ENCODE assay signal across 11 cellular contexts in the genomic region with DNA sequence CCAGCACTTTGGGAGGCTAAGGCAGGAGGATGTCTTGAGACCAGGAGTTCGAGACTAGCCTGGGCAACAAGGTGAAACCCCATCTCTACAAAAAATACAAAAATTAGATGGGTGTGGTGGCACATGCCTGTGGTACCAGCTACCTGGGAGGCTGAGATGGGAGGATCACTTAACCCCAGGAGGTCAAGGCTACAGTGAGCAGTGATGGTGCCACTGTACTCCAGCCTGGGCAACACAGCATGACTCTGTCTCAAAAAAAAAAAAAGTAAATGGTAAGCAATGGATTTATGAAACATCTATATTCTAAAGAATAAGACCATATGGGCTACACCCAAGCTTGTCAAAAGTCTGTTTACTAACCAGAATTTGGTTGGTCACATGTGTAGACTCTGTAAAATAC. TPM values are rescaled to one million over a fixed set of nuclear protein-coding genes. Genes with fewer than 3 reads are reported as not detected.
DNase-seq lines count a peak whose midpoint lies in the region; ATAC-seq, FAIRE-seq and TF ChIP-seq lines count a peak whose summit lies in the region.
"Had no signal": no experiment of that assay in that cellular context is flagged by ENCODE, and none has a peak within 500 bp of the region (broad histone marks: within the 10 kb centered on the region; RNA-seq: fewer than 3 reads in every experiment).

No MANE protein-coding gene starts in this region.

- CTCF ChIA-PET in HepG2 (lab: Yijun Ruan, JAX; ENCODE audit: low intra/inter-chr PET ratio, low total read pairs) = no interaction called here

- ATAC-seq in right lobe of liver (peak in 3 of 4 donors; percentile 26 to 58 (median 37)), HepG2 (no peak), GM21360 (IDR thresholded peaks at IDR 0.05; ENCODE audit: unreplicated experiment) (no peak)

- no TSS peak for BruUV-seq in HepG2 (replicated peaks; lab: Mats Ljungman, UMichigan)

- H3K27ac Mint-ChIP-seq in endothelial cell (ENCODE audit: unreplicated experiment) (peak overlapping the region; percentile 89), nephron (peak overlapping the region in 2 of 3 experiments; percentile 79 to 84)

- H3K27ac ChIP-seq in right lobe of liver (peak overlapping the region in 2 of 3 donors; percentile 5 to 14), HepG2 (ENCODE audit: extremely low read length, insufficient read depth, low read length) (no peak overlapping the region)

- H3K36me3 ChIP-seq in right lobe of liver = no peaks in the 10 kb centered on the region
- H3K36me3 ChIP-seq in HepG2 (replicated peaks in 1 of 2; ENCODE audit: control insufficient read depth in 1 of 2, insufficient read depth in 2 of 2, low read length in 2 of 2) = peaks cover 0 to 6% of the 10 kb centered on the region in 2 experiments; a peak in 2 of 5 replicates
- H3K36me3 ChIP-seq: spleen had no signal

- H3K27me3 Mint-ChIP-seq in endothelial cell (ENCODE audit: unreplicated experiment) (peaks cover 4% of the 10 kb centered on the region), nephron (ENCODE audit: low read depth) (no peaks in the 10 kb centered on the region)

- H3K4me3 Mint-ChIP-seq in endothelial cell (ENCODE audit: unreplicated experiment) (no peak overlapping the region), nephron (no peak overlapping the region)

- peaks cover 0 to 10% (median 0%) of the 10 kb centered on the region in 4 donors for H3K4me1 ChIP-seq in right lobe of liver
- 0 out of 2 replicates have a peak, but pooled peaks cover 7% of the 10 kb centered on the region for H3K4me1 ChIP-seq in HepG2 (ENCODE audit: insufficient read depth, low read length)

- H3K4me1 Mint-ChIP-seq in endothelial cell (ENCODE audit: unreplicated experiment) (peaks cover 63% of the 10 kb centered on the region), nephron (peaks cover 46% of the 10 kb centered on the region)

- H3K9me3 Mint-ChIP-seq in endothelial cell (ENCODE audit: unreplicated experiment) = no peaks in the 10 kb centered on the region
- H3K9me3 Mint-ChIP-seq in nephron = no peaks in the 10 kb centered on the region

- H3K36me3 Mint-ChIP-seq in endothelial cell (ENCODE audit: low read depth, unreplicated experiment) (peaks cover 20% of the 10 kb centered on the region), nephron (ENCODE audit: low read depth) (peaks cover 35% of the 10 kb centered on the region)

- no peak overlapping the region for H2AFZ ChIP-seq in HepG2 (ENCODE audit: low read length)

- DNase-seq in right lobe of liver (no peak), HepG2 (ENCODE audit: low spot score) (no peak), endothelial cell (ENCODE audit: low spot score) (no peak), NCI-H446 treated with DMSO at 0.1 percent for 48 hours (lab: John Stamatoyannopoulos, UW) (no peak), ecto neural progenitor cell (ENCODE audit: low spot score) (no peak), hepatic stellate cell (ENCODE audit: low spot score) (no peak)
- DNase-seq: NCI-H1092, NCI-H774, spleen had no signal

- no peak for TF ChIP-seq RAD21 in HepG2 (CRISPR knock-in tag; IDR thresholded peaks at IDR 0.05)

- intact Hi-C loops in right lobe of liver (cut with DNase I) (no loop called here), HepG2 (cut with micrococcal nuclease; ENCODE audit: unreplicated experiment) (no loop called here)

- TF ChIP-seq POLR2A in right lobe of liver (IDR thresholded peaks at IDR 0.05) = no peak
- TF ChIP-seq POLR2A in HepG2 (IDR thresholded peaks at IDR 0.05; ENCODE audit: insufficient read depth in 1 of 2, low read depth in 2 of 2, low read length in 2 of 2) = no peak

- WGBS in right lobe of liver (ENCODE audit: insufficient coverage, low coverage, low lambda C conversion rate, missing lambda C conversion rate) = 100% methylated on average over 1 of the region's 1 CpG
- 92% methylated on average over 1 of the region's 1 CpG for WGBS in HepG2 (ENCODE audit: low lambda C conversion rate)

- H3K9me3 ChIP-seq in right lobe of liver (no peaks in the 10 kb centered on the region), HepG2 (ENCODE audit: low read length) (no peaks in the 10 kb centered on the region)
- H3K9me3 ChIP-seq: spleen had no signal

- no peak overlapping the region for H3K9ac ChIP-seq in HepG2 (ENCODE audit: insufficient read depth, low read depth, low read length)

- in situ Hi-C loops in HepG2 (cut with HindIII; ENCODE audit: extremely low pct_ligation_motif_present, low pct_unique_long_range_greater_than_20kb) = no loop called here

- H4K20me1 ChIP-seq in HepG2 (ENCODE audit: insufficient read depth, low read length) = no peaks in the 10 kb centered on the region

- FAIRE-seq in HepG2 (lab: Jason Lieb, UNC) = no peak

- no peaks in the 10 kb centered on the region for H3K79me2 ChIP-seq in HepG2 (ENCODE audit: insufficient read depth, low read length)

- no peak for TF ChIP-seq EP300 in HepG2 (IDR thresholded peaks at IDR 0.05; ENCODE audit: low read depth in 2 of 2, low read length in 2 of 2)
- TF ChIP-seq EP300 in HepG2 (CRISPR knock-in tag; IDR thresholded peaks at IDR 0.05; ENCODE audit: borderline replicate concordance) = no peak

- H3K27me3 ChIP-seq in right lobe of liver (no peaks in the 10 kb centered on the region), HepG2 (ENCODE audit: control insufficient read depth in 1 of 2, insufficient read depth in 2 of 2, low read length in 2 of 2) (no peaks in the 10 kb centered on the region)
- H3K27me3 ChIP-seq: spleen had no signal

- H3K4me3 ChIP-seq in right lobe of liver (no peak overlapping the region), HepG2 (replicated peaks in 1 of 3; ENCODE audit: insufficient read depth in 1 of 3, low read depth in 2 of 3, low read length in 3 of 3) (no peak overlapping the region)
- H3K4me3 ChIP-seq: spleen had no signal

- POLR2A ChIA-PET in HepG2 (lab: Yijun Ruan, JAX) = no interaction called here

- no peak overlapping the region for H3K4me2 ChIP-seq in HepG2 (ENCODE audit: low read depth, low read length)

- TF ChIP-seq CTCF in right lobe of liver (IDR thresholded peaks at IDR 0.05) (no peak), HepG2 (CRISPR knock-in tag; IDR thresholded peaks at IDR 0.05) (no peak), endothelial cell (IDR thresholded peaks at IDR 0.05; ENCODE audit: unreplicated experiment) (no peak), nephron (IDR thresholded peaks at IDR 0.05; ENCODE audit: unreplicated experiment in 3 of 3) (no peak)

TF ChIP-seq in HepG2, 621 proteins besides CTCF, POLR2A, EP300 and RAD21 (continues in another document):
- TF ChIP-seq ZNF205 (CRISPR knock-in tag; IDR thresholded peaks at IDR 0.05) = no peak
- no peak for TF ChIP-seq ISX (CRISPR knock-in tag; conservative IDR thresholded peaks at IDR 0.05)
- TF ChIP-seq ZNF768 (CRISPR knock-in tag; IDR thresholded peaks at IDR 0.05) = no peak

RNA-seq across cellular contexts. Expression of a gene that starts 12.3 kb away (rescaled TPM):
- 1 to 10 TPM; 3.5 to 7.8 (median 5.1) TPM for total RNA-seq in right lobe of liver
- total RNA-seq in HepG2 (2016; rRNA removed; fragmentation: Illumina TruSeq; extraction: Trizol) = 4.3 and 5.3 TPM in 2 replicates
- 4.7 and 6.1 TPM in 2 replicates for total RNA-seq in HepG2 (2016; cell fraction: cytosol; rRNA removed; fragmentation: Illumina TruSeq; extraction: Trizol; ENCODE audit: low read depth)
- total RNA-seq in HepG2 (2016; cell fraction: insoluble cytoplasmic fraction; rRNA removed; fragmentation: Illumina TruSeq; extraction: Trizol) = 4.1 and 4.3 TPM in 2 replicates
- total RNA-seq in HepG2 (2016; cell fraction: membrane; rRNA removed; fragmentation: Illumina TruSeq; extraction: Trizol) = 8.4 and 10.4 TPM in 2 replicates
- 5.5 and 6.6 TPM in 2 replicates for total RNA-seq in HepG2 (2016; cell fraction: nucleus; rRNA removed; fragmentation: Illumina TruSeq; extraction: Trizol)
- polyA plus RNA-seq in HepG2 (2011; rRNA removed) = 1.1 and 2.2 TPM in 2 replicates
- 0.79 and 0.92 TPM in 2 replicates for polyA plus RNA-seq in HepG2 (2011; cell fraction: cytosol; rRNA removed)
- polyA plus RNA-seq in HepG2 (2011; cell fraction: nucleus; rRNA removed) = 1.8 and 2.2 TPM in 2 replicates
- polyA plus RNA-seq in HepG2 (2012) = 1.1 TPM in 2 replicates
- polyA plus RNA-seq in HepG2 (2016; cell fraction: cytosol; fragmentation: Illumina TruSeq; extraction: Trizol; ENCODE audit: low read depth) = 0.14 and 0.34 TPM in 2 replicates
- polyA plus RNA-seq in HepG2 (2016; cell fraction: insoluble cytoplasmic fraction; fragmentation: Illumina TruSeq; extraction: Trizol; ENCODE audit: low read depth) = 1.7 and 1.9 TPM in 2 replicates
- 0.33 and 0.40 TPM in 2 replicates for polyA plus RNA-seq in HepG2 (2016; cell fraction: membrane; fragmentation: Illumina TruSeq; extraction: Trizol; ENCODE audit: low read depth)
- 2.8 and 3.7 TPM in 2 replicates for polyA plus RNA-seq in HepG2 (2016; cell fraction: nucleus; fragmentation: Illumina TruSeq; extraction: Trizol; ENCODE audit: insufficient read depth, low read depth)
- 1.9 and 7.0 TPM in 2 replicates for polyA minus RNA-seq in HepG2 (2011; rRNA and poly(A)+ RNA removed; ENCODE audit: low replicate concordance)
- polyA minus RNA-seq in HepG2 (2011; cell fraction: cytosol; rRNA and poly(A)+ RNA removed) = 4.3 and 4.8 TPM in 2 replicates
- 11.8 and 12.5 TPM in 2 replicates for polyA minus RNA-seq in HepG2 (2011; cell fraction: nucleus; rRNA and poly(A)+ RNA removed)
- 35.4 TPM for total RNA-seq in endothelial cell (ENCODE audit: unreplicated experiment)

RNA-seq across cellular contexts. Expression of a gene that starts 12.6 kb away (rescaled TPM):
- total RNA-seq in right lobe of liver (10 to 100 TPM; 23.5 to 34.2 (median 28.9) TPM), HepG2 (2016; rRNA removed; fragmentation: Illumina TruSeq; extraction: Trizol) (29.3 and 35.5 TPM in 2 replicates), endothelial cell (ENCODE audit: unreplicated experiment) (89.9 TPM)
- total RNA-seq in HepG2 (2016; cell fraction: cytosol; rRNA removed; fragmentation: Illumina TruSeq; extraction: Trizol; ENCODE audit: low read depth) = 7.5 and 8.0 TPM in 2 replicates
- 32.6 and 33.9 TPM in 2 replicates for total RNA-seq in HepG2 (2016; cell fraction: insoluble cytoplasmic fraction; rRNA removed; fragmentation: Illumina TruSeq; extraction: Trizol)
- 18.5 and 18.7 TPM in 2 replicates for total RNA-seq in HepG2 (2016; cell fraction: membrane; rRNA removed; fragmentation: Illumina TruSeq; extraction: Trizol)
- 42.1 and 42.8 TPM in 2 replicates for total RNA-seq in HepG2 (2016; cell fraction: nucleus; rRNA removed; fragmentation: Illumina TruSeq; extraction: Trizol)
- 37.8 and 51.6 TPM in 2 replicates for polyA plus RNA-seq in HepG2 (2011; rRNA removed)
- 17.3 and 26.2 TPM in 2 replicates for polyA plus RNA-seq in HepG2 (2011; cell fraction: cytosol; rRNA removed)
- 14.3 and 17.8 TPM in 2 replicates for polyA plus RNA-seq in HepG2 (2011; cell fraction: nucleus; rRNA removed)
- polyA plus RNA-seq in HepG2 (2012) = 20.0 and 33.9 TPM in 2 replicates
- 2.8 and 3.1 TPM in 2 replicates for polyA plus RNA-seq in HepG2 (2016; cell fraction: cytosol; fragmentation: Illumina TruSeq; extraction: Trizol; ENCODE audit: low read depth)
- polyA plus RNA-seq in HepG2 (2016; cell fraction: insoluble cytoplasmic fraction; fragmentation: Illumina TruSeq; extraction: Trizol; ENCODE audit: low read depth) = 23.2 and 28.2 TPM in 2 replicates
- 7.9 and 8.0 TPM in 2 replicates for polyA plus RNA-seq in HepG2 (2016; cell fraction: membrane; fragmentation: Illumina TruSeq; extraction: Trizol; ENCODE audit: low read depth)
- 32.9 and 35.3 TPM in 2 replicates for polyA plus RNA-seq in HepG2 (2016; cell fraction: nucleus; fragmentation: Illumina TruSeq; extraction: Trizol; ENCODE audit: insufficient read depth, low read depth)
- polyA minus RNA-seq in HepG2 (2011; rRNA and poly(A)+ RNA removed; ENCODE audit: low replicate concordance) = 30.9 and 73.5 TPM in 2 replicates
- polyA minus RNA-seq in HepG2 (2011; cell fraction: cytosol; rRNA and poly(A)+ RNA removed) = 18.0 and 25.5 TPM in 2 replicates
- 79.4 and 85.3 TPM in 2 replicates for polyA minus RNA-seq in HepG2 (2011; cell fraction: nucleus; rRNA and poly(A)+ RNA removed)

Comparison
In these comparisons a context has a peak if more than half of its experiments do, and no peak if none do; other contexts are left out.
1. ATAC-seq: peak in right lobe of liver (3 of 4); none in HepG2 (single experiment) and GM21360 (single experiment).